Comparison of ENCODE assay signal across 19 cellular contexts in genomic region chr7:148669907-148670306, GRCh38.
"Had no signal": no experiment of that assay in that cellular context is flagged by ENCODE, and none has a peak within 500 bp of the region (broad histone marks: within the 10 kb centered on the region; RNA-seq: fewer than 3 reads in every experiment).

No MANE protein-coding gene starts in this region.

- H3K4me1 Mint-ChIP-seq: stimulated activated memory B cell treated with anti-CD40 and anti-IgM and Interleukin-4, amounts not matched to agents 10 μg/mL and 1 μg/mL and 100 μg/mL, for 72 hours had no signal

- H3K27me3 ChIP-seq: cardiac muscle cell, dorsolateral prefrontal cortex, gastrocnemius medialis, heart right ventricle, ovary, testis, upper lobe of left lung had no signal

- ATAC-seq: gastrocnemius medialis; heart right ventricle; left ventricle myocardium superior; naive thymus-derived CD4-positive, alpha-beta T cell; sciatic nerve; stimulated activated memory B cell treated with anti-CD40 and anti-IgM and Interleukin-4, amounts not matched to agents 10 μg/mL and 1 μg/mL and 100 μg/mL, for 72 hours; T-cell had no signal

- H3K27me3 Mint-ChIP-seq: activated naive CD8-positive, alpha-beta T cell treated with anti-CD3 and anti-CD28 coated beads for 36 hours; T-cell had no signal

- H3K36me3 Mint-ChIP-seq: stimulated activated memory B cell treated with anti-CD40 and anti-IgM and Interleukin-4, amounts not matched to agents 10 μg/mL and 1 μg/mL and 100 μg/mL, for 72 hours had no signal

- H3K27ac ChIP-seq: cardiac muscle cell, dorsolateral prefrontal cortex, gastrocnemius medialis, heart right ventricle, ovary, SK-N-MC, upper lobe of left lung had no signal

- H3K4me3 Mint-ChIP-seq: activated naive CD8-positive, alpha-beta T cell treated with anti-CD3 and anti-CD28 coated beads for 36 hours; memory B cell; naive thymus-derived CD4-positive, alpha-beta T cell; stimulated activated memory B cell treated with anti-CD40 and anti-IgM and Interleukin-4, amounts not matched to agents 10 μg/mL and 1 μg/mL and 100 μg/mL, for 72 hours; T-cell had no signal

- H3K27ac Mint-ChIP-seq: activated naive CD8-positive, alpha-beta T cell treated with anti-CD3 and anti-CD28 coated beads for 36 hours; memory B cell; naive thymus-derived CD4-positive, alpha-beta T cell; stimulated activated memory B cell treated with anti-CD40 and anti-IgM and Interleukin-4, amounts not matched to agents 10 μg/mL and 1 μg/mL and 100 μg/mL, for 72 hours; T-cell had no signal

- DNase-seq: activated CD4-positive, alpha-beta T cell treated with anti-CD3 and anti-CD28 coated beads, Interleukin-2, amount 50 U/mL, for 1 hour; activated gamma-delta T cell treated with Interleukin-2 at 50 U/mL for 16 hours; activated naive CD8-positive, alpha-beta T cell treated with anti-CD3 and anti-CD28 coated beads for 36 hours; amniotic stem cell; dorsolateral prefrontal cortex; gastrocnemius medialis; heart right ventricle; left ventricle myocardium superior; naive thymus-derived CD4-positive, alpha-beta T cell; ovary; stimulated activated CD4-positive, alpha-beta T cell treated with anti-CD3 and anti-CD28 coated beads, Interleukin-4, amount 100 ng/mL, for 4 hours; T-cell; testis; upper lobe of left lung had no signal

- H3K4me1 ChIP-seq: gastrocnemius medialis, upper lobe of left lung had no signal
